16 cellular contexts compared by ENCODE assay signal in the genomic region with DNA sequence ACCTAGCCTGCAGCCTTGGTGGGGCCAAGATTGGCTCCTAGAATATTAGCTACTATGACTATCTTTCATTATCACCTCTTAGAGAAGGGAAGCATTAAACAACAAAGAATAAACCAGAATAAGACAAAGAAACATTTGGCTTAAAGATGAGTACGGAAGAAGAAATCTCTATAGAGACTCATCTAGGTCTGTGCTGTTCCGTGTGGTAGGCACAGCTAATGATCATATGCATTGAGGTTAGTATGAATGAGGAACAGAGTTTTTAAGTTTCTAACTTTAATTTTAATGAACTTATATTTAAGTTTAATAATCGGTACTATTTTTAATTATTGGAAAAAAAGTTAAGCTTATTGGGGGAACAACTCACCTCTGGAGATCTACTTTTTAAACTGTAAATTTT. TPM values are rescaled to one million over a fixed set of nuclear protein-coding genes. Genes with fewer than 3 reads are reported as not detected.
DNase-seq lines count a peak whose midpoint lies in the region; ATAC-seq and TF ChIP-seq lines count a peak whose summit lies in the region.
"Had no signal": no experiment of that assay in that cellular context is flagged by ENCODE, and none has a peak within 500 bp of the region (broad histone marks: within the 10 kb centered on the region; RNA-seq: fewer than 3 reads in every experiment).

No MANE protein-coding gene starts in this region.

- H3K9me3 ChIP-seq in PC-9 (ENCODE audit: insufficient read depth, low read depth), result no peaks in the 10 kb centered on the region
- H3K9me3 ChIP-seq in mesenchymal stem cell (ENCODE audit: control insufficient read depth, low read length), result no peaks in the 10 kb centered on the region
- no peaks in the 10 kb centered on the region for H3K9me3 ChIP-seq in tibial nerve
- H3K9me3 ChIP-seq in ovary, result no peaks in the 10 kb centered on the region

- H3K14ac ChIP-seq in mesenchymal stem cell (ENCODE audit: low read length in 2 of 2), result no peak overlapping the region

- no peaks in the 10 kb centered on the region for H3K79me1 ChIP-seq in mesenchymal stem cell (replicated peaks; ENCODE audit: low read length, poor library complexity, severe bottlenecking)

- H3K79me2 ChIP-seq in PC-9 (ENCODE audit: low read depth), result no peaks in the 10 kb centered on the region

- no peak overlapping the region for H3K18ac ChIP-seq in mesenchymal stem cell (ENCODE audit: low read depth in 1 of 2, low read length in 2 of 2)

- no peak overlapping the region for H4K91ac ChIP-seq in mesenchymal stem cell (ENCODE audit: low read length)

- H3K4me2 ChIP-seq in PC-9, result no peak overlapping the region
- H3K4me2 ChIP-seq in mesenchymal stem cell (ENCODE audit: low read length, poor library complexity, severe bottlenecking), result no peak overlapping the region

- peaks cover 44% of the 10 kb centered on the region for H3K4me1 ChIP-seq in PC-9 (replicated peaks; ENCODE audit: insufficient read depth)
- no peaks in the 10 kb centered on the region for H3K4me1 ChIP-seq in mesenchymal stem cell (ENCODE audit: control insufficient read depth, insufficient read depth, low read depth, low read length)
- H3K4me1 ChIP-seq in tibial nerve, result peaks cover 0 to 45% (median 18%) of the 10 kb centered on the region in 4 donors
- peaks cover 8% of the 10 kb centered on the region for H3K4me1 ChIP-seq in ovary (ENCODE audit: insufficient read depth)

- H3K4me1 Mint-ChIP-seq in mesothelial cell of epicardium, result peaks cover 9% of the 10 kb centered on the region

- H2AFZ ChIP-seq in PC-9 (no peak overlapping the region; the same call in 1 of the 2 replicates), mesenchymal stem cell (ENCODE audit: low read depth, low read length) (no peak overlapping the region)

- H3K36me3 Mint-ChIP-seq in mesothelial cell of epicardium, result peaks cover 4% of the 10 kb centered on the region

- no peak overlapping the region for H3K23ac ChIP-seq in mesenchymal stem cell (ENCODE audit: low read length in 2 of 2)

- no TSS peak for BruUV-seq in PC-9 (replicated peaks; lab: Mats Ljungman, UMichigan)

- no peak overlapping the region for H3K27ac Mint-ChIP-seq in mesothelial cell of epicardium

- H3K4me3 Mint-ChIP-seq in mesothelial cell of epicardium, result no peak overlapping the region
- H3K4me3 Mint-ChIP-seq: CD14-positive monocyte had no signal

- no peak overlapping the region for H2BK5ac ChIP-seq in mesenchymal stem cell (ENCODE audit: low read depth, low read length, poor library complexity, severe bottlenecking)

- CTCF ChIA-PET in PC-9 (lab: Charles Lee), result no interaction called here

- no peaks in the 10 kb centered on the region for H3K27me3 Mint-ChIP-seq in mesothelial cell of epicardium (ENCODE audit: low read depth)

- no peak for TF ChIP-seq CTCF in PC-9 (conservative IDR thresholded peaks at IDR 0.05)
- no peak for TF ChIP-seq CTCF in tibial nerve (IDR thresholded peaks at IDR 0.05)
- TF ChIP-seq CTCF in ovary (IDR thresholded peaks at IDR 0.05), result no peak
- no peak for TF ChIP-seq CTCF in mesothelial cell of epicardium (IDR thresholded peaks at IDR 0.05; ENCODE audit: unreplicated experiment)

- POLR2A ChIA-PET in PC-9 (lab: Charles Lee; ENCODE audit: unreplicated experiment), result interaction anchor here (0.5 kb wide), 1 partner anchor 39 kb away, joined by 6 read pairs; no protein-coding TSS in a partner anchor

- H2BK12ac ChIP-seq in mesenchymal stem cell (ENCODE audit: low read length in 2 of 2), result no peak overlapping the region

- no peaks in the 10 kb centered on the region for H4K20me1 ChIP-seq in PC-9 (ENCODE audit: insufficient read depth)

- peak; percentile 34 for ATAC-seq in GM21423 (IDR thresholded peaks at IDR 0.05; ENCODE audit: unreplicated experiment)

- H4K8ac ChIP-seq in mesenchymal stem cell (ENCODE audit: low read length), result no peak overlapping the region

- peak overlapping the region; percentile 80 for H3K9ac ChIP-seq in mesenchymal stem cell (ENCODE audit: low read length)

- H3F3A ChIP-seq in PC-9 (ENCODE audit: insufficient read depth, low read depth), result peaks cover 28% of the 10 kb centered on the region

- peak overlapping the region; percentile 91; the same call in 1 of the 2 replicates for H3K27ac ChIP-seq in PC-9
- no peak overlapping the region for H3K27ac ChIP-seq in mesenchymal stem cell (ENCODE audit: low read length, poor library complexity, severe bottlenecking)
- peak overlapping the region in 1 of 4 donors; percentile 76 for H3K27ac ChIP-seq in tibial nerve
- no peak overlapping the region for H3K27ac ChIP-seq in ovary

- no peaks in the 10 kb centered on the region for H3K27me3 ChIP-seq in PC-9 (ENCODE audit: insufficient read depth, low read depth)
- H3K27me3 ChIP-seq in mesenchymal stem cell (ENCODE audit: control insufficient read depth in 1 of 2, insufficient read depth in 1 of 2, low read length in 2 of 2), result no peaks in the 10 kb centered on the region
- no peaks in the 10 kb centered on the region for H3K27me3 ChIP-seq in tibial nerve
- no peaks in the 10 kb centered on the region for H3K27me3 ChIP-seq in ovary

- H2AK5ac ChIP-seq in mesenchymal stem cell (ENCODE audit: low read length, severe bottlenecking), result no peak overlapping the region

- H3K4ac ChIP-seq in mesenchymal stem cell (ENCODE audit: low read depth in 1 of 2, low read length in 2 of 2), result no peak overlapping the region

- TF ChIP-seq POLR2A in tibial nerve (IDR thresholded peaks at IDR 0.05) (no peak), ovary (IDR thresholded peaks at IDR 0.05) (no peak)

- WGBS in mesenchymal stem cell, result 100% methylated on average over 2 of the region's 3 CpGs
- 92 to 93% methylated on average over 3 of the region's 3 CpGs for WGBS in tibial nerve, 2 donors
- WGBS in ovary, 3 donors, result 93 to 98% (median 98%) methylated on average over 3 of the region's 3 CpGs

- H3K36me3 ChIP-seq in PC-9 (ENCODE audit: low read depth), result no peaks in the 10 kb centered on the region
- no peaks in the 10 kb centered on the region for H3K36me3 ChIP-seq in mesenchymal stem cell (ENCODE audit: control insufficient read depth in 1 of 2, insufficient read depth in 2 of 2, low read depth in 1 of 2, low read length in 2 of 2)
- H3K36me3 ChIP-seq in tibial nerve, result no peaks in the 10 kb centered on the region
- H3K36me3 ChIP-seq in ovary, result no peaks in the 10 kb centered on the region

- H3K9me3 Mint-ChIP-seq in mesothelial cell of epicardium, result peaks cover 17% of the 10 kb centered on the region

- no peak overlapping the region for H3K4me3 ChIP-seq in PC-9
- no peak overlapping the region for H3K4me3 ChIP-seq in mesenchymal stem cell (ENCODE audit: insufficient read depth in 1 of 2, low read depth in 1 of 2, low read length in 2 of 2)
- H3K4me3 ChIP-seq in tibial nerve, result no peak overlapping the region
- H3K4me3 ChIP-seq in ovary, result no peak overlapping the region

- H3K9me2 ChIP-seq in PC-9 (ENCODE audit: insufficient read depth), result no peaks in the 10 kb centered on the region

- no peak for TF ChIP-seq EP300 in tibial nerve (IDR thresholded peaks at IDR 0.05)
- TF ChIP-seq EP300 in ovary (IDR thresholded peaks at IDR 0.05), result no peak

- H2BK15ac ChIP-seq in mesenchymal stem cell (ENCODE audit: low read depth, poor library complexity, severe bottlenecking), result no peak overlapping the region

- H2BK120ac ChIP-seq in mesenchymal stem cell (ENCODE audit: low read depth, low read length), result no peak overlapping the region

- DNase-seq in PC-9 (no peak), mesenchymal stem cell (no peak), tibial nerve (ENCODE audit: low spot score in 2 of 2) (no peak), activated gamma-delta T cell treated with Interleukin-2 at 50 U/mL for 16 hours (no peak), ovary (no peak), mesothelial cell of epicardium (ENCODE audit: low spot score in 2 of 2, unreplicated experiment in 2 of 2) (no peak)
- DNase-seq: AML-193, DND-41, HCEC 1CT, NCI-H1105 treated with DMSO at 0.1 percent for 48 hours, NCI-H1694 treated with DMSO at 0.1 percent for 48 hours, OCI-M1, RPMI8226, SIG-M5 had no signal

- intact Hi-C loops in PC-9 (cut with micrococcal nuclease; ENCODE audit: unreplicated experiment), result loop anchor here (2.0 kb wide), 1 partner anchor 25 kb away; a partner anchor contains a TSS
- intact Hi-C loops in ovary (cut with DNase I), result no loop called here

RNA-seq across cellular contexts. Expression of a gene that starts 24.6 kb away (rescaled TPM):
- 2.2 and 5.4 TPM in 2 replicates for total RNA-seq in PC-9 (2021)
- 36.9 TPM for polyA plus RNA-seq in mesenchymal stem cell (2013, experiment 1 of 2)
- 39.2 TPM for polyA plus RNA-seq in mesenchymal stem cell (2013, experiment 2 of 2)
- 10 to 100 TPM; 41.6 to 71.2 (median 62.0) TPM for total RNA-seq in tibial nerve
- total RNA-seq in ovary, result 10 to 100 TPM in 4 of 7 donors, 1 to 10 TPM in 3; 7.9 to 14.8 (median 10.0) TPM
- polyA plus RNA-seq in ovary, result 10 to 100 TPM in 1 of 2 donors, 1 to 10 TPM in 1; 6.6 to 16.7 TPM
- total RNA-seq in mesothelial cell of epicardium, result 15.0 to 16.7 TPM (median 15.2 TPM) in 3 replicates
